ENCODE assay signal across 1 cellular context in genomic region chr7:56063500-56063881, GRCh38.
TF ChIP-seq lines count a peak whose summit lies in the region.

No MANE protein-coding gene starts in this region.

TF ChIP-seq in H1, 55 proteins besides CTCF, POLR2A, EP300 and RAD21:
- TF ChIP-seq GTF2F1 (IDR thresholded peaks at IDR 0.05; ENCODE audit: borderline replicate concordance, low read depth, low read length): no peak
- peak; percentile 6; the same call in 1 of the 2 replicates for TF ChIP-seq SP1 (IDR thresholded peaks at IDR 0.05; ENCODE audit: low read depth, low read length)
- TF ChIP-seq NRF1 (IDR thresholded peaks at IDR 0.05; ENCODE audit: low read depth, low read length): no peak
- TF ChIP-seq SUZ12 (IDR thresholded peaks at IDR 0.05; ENCODE audit: low read length): no peak
- no peak for TF ChIP-seq CTBP2 (IDR thresholded peaks at IDR 0.05; ENCODE audit: borderline replicate concordance, insufficient read depth, insufficient read length, low read length)
- no peak for TF ChIP-seq GABPA (IDR thresholded peaks at IDR 0.05; ENCODE audit: borderline replicate concordance, insufficient read depth, low read length)
- no peak for TF ChIP-seq CBX5 (IDR thresholded peaks at IDR 0.05; ENCODE audit: low read depth, low read length)
- peak; percentile 52; the same call in 1 of the 2 replicates for TF ChIP-seq POLR2AphosphoS5 (IDR thresholded peaks at IDR 0.05; ENCODE audit: low read depth, low read length)
